8 cellular contexts compared by ENCODE assay signal in the genomic region with DNA sequence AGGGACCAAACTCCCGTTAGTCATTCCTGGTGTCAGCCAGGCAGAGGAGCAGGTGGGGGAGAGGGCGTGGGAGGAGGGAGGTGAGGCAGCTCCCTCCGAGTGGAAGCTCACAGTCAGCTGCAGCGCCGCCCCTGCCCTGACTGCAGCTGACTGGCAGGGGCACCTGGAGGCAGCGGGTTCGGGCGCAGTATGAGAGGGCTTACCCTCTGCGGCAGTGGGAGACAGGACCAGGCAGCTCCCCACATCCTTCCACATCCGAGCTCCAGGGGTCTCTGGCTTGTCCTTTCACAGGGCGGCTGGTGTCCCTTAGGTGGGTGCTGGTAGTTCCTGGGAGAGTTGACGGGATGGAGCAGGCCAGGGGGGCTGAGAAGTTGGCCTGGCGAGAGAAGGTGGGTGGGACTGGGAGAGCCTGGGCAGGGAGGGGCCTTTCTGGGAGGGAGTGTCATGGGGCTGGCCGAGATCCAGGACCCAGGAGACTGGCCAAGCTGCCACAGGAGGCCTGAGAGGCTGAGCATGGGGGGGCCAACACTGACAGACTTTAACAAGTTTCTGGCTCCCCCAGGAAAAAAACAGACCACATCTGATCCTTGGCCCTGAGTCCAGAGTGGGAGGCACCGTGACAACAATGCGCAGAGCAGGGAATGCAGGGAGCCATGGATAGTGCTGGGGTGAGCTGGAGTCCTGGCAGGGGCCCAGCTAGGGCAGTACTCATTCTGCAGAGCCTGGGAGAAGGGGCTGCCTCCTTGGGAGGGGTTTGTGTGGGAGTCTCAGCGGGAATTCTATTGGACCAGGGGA. TPM values are rescaled to one million over a fixed set of nuclear protein-coding genes. Genes with fewer than 3 reads are reported as not detected.
DNase-seq lines count a peak whose midpoint lies in the region; ATAC-seq lines count a peak whose summit lies in the region.

No MANE protein-coding gene starts in this region.

- DNase-seq in NAMALWA (ENCODE audit: low spot score) (peak; percentile 54), hypothalamus (lab: John Stamatoyannopoulos, UW) (peak in 28 of 51 donors; percentile 6 to 63 (median 40)), NCI-H748 treated with DMSO at 0.1 percent for 48 hours (lab: John Stamatoyannopoulos, UW) (no peak), AML-193 (lab: John Stamatoyannopoulos, UW) (no peak)

- no peak for ATAC-seq in stimulated activated memory B cell treated with anti-CD40 and anti-IgM and Interleukin-4, amounts not matched to agents 10 μg/mL and 1 μg/mL and 100 μg/mL, for 72 hours
- no peak for ATAC-seq in esophagus mucosa
- ATAC-seq in GM18502 (IDR thresholded peaks at IDR 0.05; ENCODE audit: poor library complexity, unreplicated experiment), result no peak

- H3K4me3 Mint-ChIP-seq in activated naive CD8-positive, alpha-beta T cell, result peak overlapping the region; percentile 78
- H3K4me3 Mint-ChIP-seq in stimulated activated memory B cell treated with anti-CD40 and anti-IgM and Interleukin-4, amounts not matched to agents 10 μg/mL and 1 μg/mL and 100 μg/mL, for 72 hours, result peak overlapping the region; percentile 16

- H3K27me3 Mint-ChIP-seq in activated naive CD8-positive, alpha-beta T cell, result no peaks in the 10 kb centered on the region
- H3K27me3 Mint-ChIP-seq in stimulated activated memory B cell treated with anti-CD40 and anti-IgM and Interleukin-4, amounts not matched to agents 10 μg/mL and 1 μg/mL and 100 μg/mL, for 72 hours, result no peaks in the 10 kb centered on the region

- peak overlapping the region; percentile 90 for H3K27ac Mint-ChIP-seq in activated naive CD8-positive, alpha-beta T cell
- peak overlapping the region; percentile 92 for H3K27ac Mint-ChIP-seq in stimulated activated memory B cell treated with anti-CD40 and anti-IgM and Interleukin-4, amounts not matched to agents 10 μg/mL and 1 μg/mL and 100 μg/mL, for 72 hours

- H3K36me3 Mint-ChIP-seq in activated naive CD8-positive, alpha-beta T cell, result peaks cover 4% of the 10 kb centered on the region
- H3K36me3 Mint-ChIP-seq in stimulated activated memory B cell treated with anti-CD40 and anti-IgM and Interleukin-4, amounts not matched to agents 10 μg/mL and 1 μg/mL and 100 μg/mL, for 72 hours, result no peaks in the 10 kb centered on the region

- no peaks in the 10 kb centered on the region for H3K9me3 Mint-ChIP-seq in activated naive CD8-positive, alpha-beta T cell (ENCODE audit: low read depth)
- H3K9me3 Mint-ChIP-seq in stimulated activated memory B cell treated with anti-CD40 and anti-IgM and Interleukin-4, amounts not matched to agents 10 μg/mL and 1 μg/mL and 100 μg/mL, for 72 hours, result no peaks in the 10 kb centered on the region

- peaks cover 88% of the 10 kb centered on the region for H3K4me1 Mint-ChIP-seq in activated naive CD8-positive, alpha-beta T cell (ENCODE audit: low read depth)
- H3K4me1 Mint-ChIP-seq in stimulated activated memory B cell treated with anti-CD40 and anti-IgM and Interleukin-4, amounts not matched to agents 10 μg/mL and 1 μg/mL and 100 μg/mL, for 72 hours, result peaks cover 97% of the 10 kb centered on the region

RNA-seq across cellular contexts. Expression of gene ADORA2A, which starts 4.9 kb away (rescaled TPM):
- total RNA-seq in esophagus mucosa, result not detected

Comparison
In these comparisons a context has a peak if more than half of its experiments do, and no peak if none do; other contexts are left out.
1. DNase-seq: peak in NAMALWA (single experiment) and hypothalamus (28 of 51); none in NCI-H748 treated with DMSO at 0.1 percent for 48 hours (single experiment) and AML-193 (0 of 2).